Comparison of ENCODE assay signal across 14 cellular contexts in the genomic region with DNA sequence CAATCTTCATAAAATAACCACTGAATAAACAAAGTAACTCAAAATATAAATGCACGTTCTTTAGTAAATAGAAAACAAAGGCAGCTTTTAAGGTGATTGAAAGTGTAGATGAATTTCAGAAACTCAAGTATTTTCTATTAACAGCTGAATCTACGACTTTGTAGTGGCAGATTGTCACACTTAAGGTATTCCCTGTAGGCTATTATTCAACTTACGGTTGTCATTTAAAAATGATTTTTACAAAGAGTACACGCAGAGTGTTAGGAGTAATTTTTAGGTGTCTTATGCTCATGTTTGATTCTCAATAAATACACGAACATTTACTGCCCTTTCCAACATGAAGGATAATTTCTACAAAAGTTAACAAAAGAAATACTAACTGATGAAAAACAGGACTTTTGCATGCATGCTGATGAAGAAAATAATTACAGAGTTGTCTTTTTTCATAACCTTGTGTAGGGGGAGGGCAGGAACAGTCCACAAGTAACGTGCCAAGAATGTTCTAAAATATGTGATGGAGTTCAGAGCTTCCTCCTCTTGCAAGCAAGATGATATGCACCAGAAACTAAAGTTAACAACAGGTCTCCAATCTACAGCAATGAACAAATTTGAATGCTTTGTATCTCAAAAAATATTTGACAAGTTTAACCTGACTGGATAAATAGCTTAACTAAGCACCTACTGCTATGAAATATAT. TPM values are rescaled to one million over a fixed set of nuclear protein-coding genes. Genes with fewer than 3 reads are reported as not detected.
DNase-seq lines count a peak whose midpoint lies in the region; ATAC-seq and TF ChIP-seq lines count a peak whose summit lies in the region.
"Had no signal": no experiment of that assay in that cellular context is flagged by ENCODE, and none has a peak within 500 bp of the region (broad histone marks: within the 10 kb centered on the region; RNA-seq: fewer than 3 reads in every experiment).

No MANE protein-coding gene starts in this region.

- H3K9me3 ChIP-seq in HUES48 (ENCODE audit: control insufficient read depth, insufficient read depth, low read length) (no peaks in the 10 kb centered on the region), breast epithelium (no peaks in the 10 kb centered on the region), subcutaneous abdominal adipose tissue (ENCODE audit: control insufficient read depth in 5 of 5, low read length in 5 of 5) (no peaks in the 10 kb centered on the region)
- H3K9me3 ChIP-seq: suprapubic skin had no signal

- ATAC-seq in left cardiac atrium (peak; percentile 82 to 83), HG02885 (IDR thresholded peaks at IDR 0.05; ENCODE audit: poor library complexity, unreplicated experiment) (no peak)
- no peak for ATAC-seq in activated naive CD8-positive, alpha-beta T cell treated with anti-CD3 and anti-CD28 coated beads, Interleukin-2, amount 50 U/mL, for 24 hours

- no peaks in the 10 kb centered on the region for H3K9me3 Mint-ChIP-seq in glutamatergic neuron (ENCODE audit: unreplicated experiment)
- H3K9me3 Mint-ChIP-seq in activated naive CD8-positive, alpha-beta T cell treated with anti-CD3 and anti-CD28 coated beads, Interleukin-2, amount 50 U/mL, for 24 hours, result no peaks in the 10 kb centered on the region

- TF ChIP-seq POLR2A in breast epithelium (IDR thresholded peaks at IDR 0.05), result no peak

- no peak for TF ChIP-seq CTCF in breast epithelium (IDR thresholded peaks at IDR 0.05)
- TF ChIP-seq CTCF in glutamatergic neuron (IDR thresholded peaks at IDR 0.05; ENCODE audit: partially characterized antibody, unreplicated experiment), result no peak

- H3K27ac ChIP-seq in HUES48 (ENCODE audit: low read depth, low read length), result peak overlapping the region; percentile 9
- peak overlapping the region; percentile 37 to 41 for H3K27ac ChIP-seq in breast epithelium
- H3K27ac ChIP-seq in subcutaneous abdominal adipose tissue (ENCODE audit: low read depth, low read length), result peak overlapping the region; percentile 81
- H3K27ac ChIP-seq: parathyroid adenoma, suprapubic skin had no signal

- peaks cover 13% of the 10 kb centered on the region for H3K36me3 ChIP-seq in HUES48 (ENCODE audit: control insufficient read depth, insufficient read depth, low read length)
- no peaks in the 10 kb centered on the region for H3K36me3 ChIP-seq in breast epithelium
- peaks cover 0 to 8% (median 4%) of the 10 kb centered on the region in 5 donors for H3K36me3 ChIP-seq in subcutaneous abdominal adipose tissue (ENCODE audit: control insufficient read depth in 5 of 5, insufficient read depth in 5 of 5, low read length in 5 of 5)

- intact Hi-C loops in breast epithelium (cut with DNase I; ENCODE audit: low total_unique reads), result no loop called here
- intact Hi-C loops in left cardiac atrium (cut with DNase I), result no loop called here

- H3K27me3 ChIP-seq in HUES48 (ENCODE audit: control insufficient read depth, insufficient read depth, low read length) (no peaks in the 10 kb centered on the region), breast epithelium (no peaks in the 10 kb centered on the region), subcutaneous abdominal adipose tissue (ENCODE audit: control insufficient read depth in 5 of 5, insufficient read depth in 4 of 5, low read length in 5 of 5) (no peaks in the 10 kb centered on the region)
- H3K27me3 ChIP-seq: suprapubic skin had no signal

- H3K4me1 ChIP-seq in HUES48 (ENCODE audit: control insufficient read depth, insufficient read depth, low read length) (peaks cover 49% of the 10 kb centered on the region), breast epithelium (peaks cover 0 to 3% of the 10 kb centered on the region in 2 donors), subcutaneous abdominal adipose tissue (ENCODE audit: control insufficient read depth in 5 of 5, insufficient read depth in 5 of 5, low read length in 5 of 5) (peaks cover 0 to 35% (median 22%) of the 10 kb centered on the region in 5 donors)

- H3K4me3 ChIP-seq in HUES48 (ENCODE audit: low read depth, low read length), result no peak overlapping the region; the same call in 1 of the 2 replicates
- H3K4me3 ChIP-seq in breast epithelium, result peak overlapping the region in 1 of 3 donors; percentile 0
- H3K4me3 ChIP-seq in subcutaneous abdominal adipose tissue (ENCODE audit: low read depth in 1 of 5, low read length in 5 of 5), result peak overlapping the region in 1 of 5 donors; percentile 16
- H3K4me3 ChIP-seq: suprapubic skin had no signal

- no peak overlapping the region for H3K4me3 Mint-ChIP-seq in glutamatergic neuron (ENCODE audit: unreplicated experiment)
- H3K4me3 Mint-ChIP-seq in activated naive CD8-positive, alpha-beta T cell treated with anti-CD3 and anti-CD28 coated beads, Interleukin-2, amount 50 U/mL, for 24 hours, result no peak overlapping the region

- H3K9ac ChIP-seq in HUES48 (ENCODE audit: low read depth, low read length), result no peak overlapping the region
- peak overlapping the region in 1 of 5 donors; percentile 64 for H3K9ac ChIP-seq in subcutaneous abdominal adipose tissue (ENCODE audit: low read length in 5 of 5)
- H3K9ac ChIP-seq: parathyroid adenoma had no signal

- peaks cover 20% of the 10 kb centered on the region for H3K4me1 Mint-ChIP-seq in glutamatergic neuron (ENCODE audit: low read depth, unreplicated experiment)
- H3K4me1 Mint-ChIP-seq in activated naive CD8-positive, alpha-beta T cell treated with anti-CD3 and anti-CD28 coated beads, Interleukin-2, amount 50 U/mL, for 24 hours, result no peaks in the 10 kb centered on the region

- no peak overlapping the region for H3K27ac Mint-ChIP-seq in glutamatergic neuron (ENCODE audit: unreplicated experiment)
- no peak overlapping the region for H3K27ac Mint-ChIP-seq in activated naive CD8-positive, alpha-beta T cell treated with anti-CD3 and anti-CD28 coated beads, Interleukin-2, amount 50 U/mL, for 24 hours

- peaks cover 1% of the 10 kb centered on the region for H3K27me3 Mint-ChIP-seq in glutamatergic neuron (ENCODE audit: unreplicated experiment)
- H3K27me3 Mint-ChIP-seq in activated naive CD8-positive, alpha-beta T cell treated with anti-CD3 and anti-CD28 coated beads, Interleukin-2, amount 50 U/mL, for 24 hours, result no peaks in the 10 kb centered on the region

- DNase-seq in breast epithelium (ENCODE audit: low spot score in 2 of 2), result no peak
- no peak for DNase-seq in left cardiac atrium
- DNase-seq in glutamatergic neuron, result no peak
- DNase-seq in activated naive CD8-positive, alpha-beta T cell treated with anti-CD3 and anti-CD28 coated beads, Interleukin-2, amount 50 U/mL, for 24 hours, result no peak
- DNase-seq: activated CD4-positive, CD25-positive, alpha-beta regulatory T cell treated with anti-CD3 and anti-CD28 coated beads, Interleukin-2, amount 50 U/mL, for 72 hours; caudate nucleus; DMS153; NCI-H1048; NCI-H774 had no signal

- no peaks in the 10 kb centered on the region for H3K36me3 Mint-ChIP-seq in glutamatergic neuron (ENCODE audit: unreplicated experiment)
- peaks cover 4% of the 10 kb centered on the region for H3K36me3 Mint-ChIP-seq in activated naive CD8-positive, alpha-beta T cell treated with anti-CD3 and anti-CD28 coated beads, Interleukin-2, amount 50 U/mL, for 24 hours (ENCODE audit: low read depth)

RNA-seq across cellular contexts. Expression of a gene that starts 16.7 kb away (rescaled TPM):
- total RNA-seq in breast epithelium (10 to 100 TPM; 27.2 to 46.7 (median 29.6) TPM), left cardiac atrium (10 to 100 TPM; 35.7 to 38.2 TPM), glutamatergic neuron (ENCODE audit: unreplicated experiment) (33.9 TPM)

Comparison
In these comparisons a context has a peak if more than half of its experiments do, and no peak if none do; other contexts are left out.
1. H3K27ac ChIP-seq: peak in every context shown above with its lines; median percentile 81 in subcutaneous abdominal adipose tissue; 39 in breast epithelium; 9 in HUES48.
2. ATAC-seq: peak in left cardiac atrium (2 of 2); none in HG02885 (single experiment) and activated naive CD8-positive, alpha-beta T cell treated with anti-CD3 and anti-CD28 coated beads, Interleukin-2, amount 50 U/mL, for 24 hours (single experiment).